Comparison of ENCODE assay signal across 7 cellular contexts in the genomic region with DNA sequence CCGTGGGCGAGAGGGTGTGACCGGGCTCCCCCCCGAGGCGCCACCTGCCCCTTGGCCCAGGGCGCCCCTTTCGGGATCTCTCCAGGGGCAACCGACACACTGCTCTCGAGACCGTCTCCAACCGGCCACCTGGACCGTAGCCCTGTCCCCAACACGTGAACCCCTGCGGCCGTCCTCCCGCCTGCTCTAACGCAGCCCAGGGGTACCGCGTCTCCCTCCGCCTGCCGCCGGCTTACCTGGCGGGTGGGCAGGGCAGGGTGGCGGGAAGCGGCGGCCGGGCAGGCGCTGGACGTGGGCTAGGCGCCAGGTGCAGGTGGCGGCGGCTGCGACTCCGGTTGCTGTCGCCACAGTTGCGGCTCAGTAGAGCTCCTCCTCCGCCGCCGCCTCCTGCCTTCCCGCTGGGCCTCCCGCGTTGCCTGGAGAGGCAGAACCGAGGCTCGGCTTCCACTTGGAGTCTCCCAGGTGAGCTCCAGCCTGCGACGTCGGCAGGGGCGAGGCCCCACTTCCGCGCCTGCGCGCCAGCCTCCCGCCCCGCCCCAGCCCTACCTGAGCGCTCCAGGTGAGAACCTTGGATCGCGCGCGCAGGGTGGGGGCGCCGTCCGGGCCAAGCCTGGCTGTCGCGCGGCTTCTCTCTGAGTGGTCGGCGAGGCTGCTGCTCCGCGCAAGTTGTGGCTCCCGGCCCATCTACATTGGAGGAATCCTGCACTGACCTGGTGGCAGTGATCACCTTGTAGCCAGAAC. TPM values are rescaled to one million over a fixed set of nuclear protein-coding genes. Genes with fewer than 3 reads are reported as not detected.
DNase-seq lines count a peak whose midpoint lies in the region; ATAC-seq and TF ChIP-seq lines count a peak whose summit lies in the region.

A gene (minus strand): TSS at position 469 of the 741 bp plus-strand sequence. CDS start 23,547 bp downstream, outside the sequence.

- no peak within 1 kb of the TSS for H3K27ac Mint-ChIP-seq in neural crest cell (ENCODE audit: unreplicated experiment)

- peaks cover 59% of the 10 kb centered on the region for H3K27me3 Mint-ChIP-seq in neural crest cell (ENCODE audit: low read depth)

- peak within 1 kb of the TSS; percentile 89 for H3K4me3 Mint-ChIP-seq in neural crest cell

- H3K9me3 Mint-ChIP-seq in neural crest cell = no peaks in the 10 kb centered on the region

- DNase-seq in NCI-H2081 treated with DMSO at 0.1 percent for 48 hours (lab: John Stamatoyannopoulos, UW) (peak; percentile 87), fibroblast of the aortic adventitia (ENCODE audit: low read depth) (no peak), neural crest cell (ENCODE audit: low read depth, low spot score) (peak; percentile 20), NCI-H446 treated with DMSO at 0.1 percent for 48 hours (lab: John Stamatoyannopoulos, UW) (no peak)
- DNase-seq in activated T-cell treated with anti-CD3 and anti-CD28 coated beads, Interleukin-2, amount 50 U/mL, for 48 hours = peak; percentile 41 to 48

- peaks cover 8% of the 10 kb centered on the region for H3K4me1 Mint-ChIP-seq in neural crest cell

- peak within 1 kb of the TSS; percentile 47 for H3K4me3 ChIP-seq in fibroblast of the aortic adventitia (ENCODE audit: low read depth, low read length)

- no peaks in the 10 kb centered on the region for H3K36me3 Mint-ChIP-seq in neural crest cell (ENCODE audit: low read depth)

- no peak for TF ChIP-seq CTCF in fibroblast of the aortic adventitia (IDR thresholded peaks at IDR 0.05; ENCODE audit: insufficient read depth, low read length)
- TF ChIP-seq CTCF in neural crest cell (conservative IDR thresholded peaks at IDR 0.05) = no peak

- ATAC-seq in GM18517 (IDR thresholded peaks at IDR 0.05; ENCODE audit: unreplicated experiment) = peak; percentile 19
- peak; percentile 35 for ATAC-seq in HG02840 (IDR thresholded peaks at IDR 0.05; ENCODE audit: low FRiP score, unreplicated experiment)

RNA-seq across cellular contexts. Expression of the gene that starts here (rescaled TPM):
- total RNA-seq in fibroblast of the aortic adventitia (ENCODE audit: low replicate concordance) (0.49 and 3.1 TPM in 2 replicates), neural crest cell (3.1 and 3.4 TPM in 2 replicates)

Comparison
In these comparisons a context has a peak if more than half of its experiments do, and no peak if none do; other contexts are left out.
1. DNase-seq: peak in NCI-H2081 treated with DMSO at 0.1 percent for 48 hours (single experiment), activated T-cell treated with anti-CD3 and anti-CD28 coated beads, Interleukin-2, amount 50 U/mL, for 48 hours (2 of 2) and neural crest cell (single experiment); none in fibroblast of the aortic adventitia (single experiment) and NCI-H446 treated with DMSO at 0.1 percent for 48 hours (single experiment).